23 cellular contexts compared by ENCODE assay signal in genomic region chr10:121591186-121591585, GRCh38. TPM values are rescaled to one million over a fixed set of nuclear protein-coding genes. Genes with fewer than 3 reads are reported as not detected.
DNase-seq lines count a peak whose midpoint lies in the region; ATAC-seq and TF ChIP-seq lines count a peak whose summit lies in the region.
"Had no signal": no experiment of that assay in that cellular context is flagged by ENCODE, and none has a peak within 500 bp of the region (broad histone marks: within the 10 kb centered on the region; RNA-seq: fewer than 3 reads in every experiment).

No MANE protein-coding gene starts in this region.

- DNase-seq in Calu3 (no peak), hepatocyte (ENCODE audit: low spot score) (no peak), progenitor cell of endocrine pancreas (ENCODE audit: low spot score, unreplicated experiment) (no peak), mucosa of gallbladder (ENCODE audit: low spot score) (no peak)
- no peak for DNase-seq in activated CD4-positive, alpha-beta T cell treated with anti-CD3 and anti-CD28 coated beads, Interleukin-2, amount 10 ng/mL, durations not matched to agents 7 days and 5 days
- DNase-seq: NCI-H1092, NCI-H1417 treated with DMSO at 0.1 percent for 48 hours, NCI-H1694 treated with DMSO at 0.1 percent for 48 hours, NCI-H2081, NCI-H2227 treated with DMSO at 0.1 percent for 48 hours, NCI-H510A, NCI-H69, SHP77 treated with DMSO at 0.1 percent for 48 hours had no signal

- intact Hi-C loops in Calu3 (cut with micrococcal nuclease; ENCODE audit: unreplicated experiment): loop anchor here (10.0 kb wide), 1 partner anchor 56 kb away; no protein-coding TSS in a partner anchor

- H3K9me2 ChIP-seq in hepatocyte (replicated peaks; ENCODE audit: insufficient read depth): no peaks in the 10 kb centered on the region

- peak overlapping the region; percentile 92 for H3K4me2 ChIP-seq in hepatocyte
- H3K4me2 ChIP-seq: KMS-11 had no signal

- H3K9me3 ChIP-seq in hepatocyte (ENCODE audit: low read depth): no peaks in the 10 kb centered on the region

- H3K36me3 ChIP-seq in hepatocyte (replicated peaks; ENCODE audit: insufficient read depth, low read depth): no peaks in the 10 kb centered on the region

- H3K79me2 ChIP-seq in hepatocyte: peaks cover 100% of the 10 kb centered on the region

- POLR2A ChIA-PET in activated CD4-positive, alpha-beta T cell treated with anti-CD3 and anti-CD28 coated beads, Interleukin-2, amount 10 ng/mL, durations not matched to agents 7 days and 5 days (lab: Charles Lee): no interaction called here

- H3K4me1 Mint-ChIP-seq in Calu3 (ENCODE audit: low read depth, unreplicated experiment): peaks cover 32% of the 10 kb centered on the region
- peaks cover 68% of the 10 kb centered on the region for H3K4me1 Mint-ChIP-seq in progenitor cell of endocrine pancreas (ENCODE audit: low read depth)
- H3K4me1 Mint-ChIP-seq in activated CD4-positive, alpha-beta T cell treated with anti-CD3 and anti-CD28 coated beads, Interleukin-2, amount 10 ng/mL, durations not matched to agents 7 days and 5 days: no peaks in the 10 kb centered on the region

- H3K36me3 Mint-ChIP-seq in Calu3 (ENCODE audit: insufficient read depth, unreplicated experiment): peaks cover 24% of the 10 kb centered on the region
- peaks cover 51% of the 10 kb centered on the region for H3K36me3 Mint-ChIP-seq in progenitor cell of endocrine pancreas (ENCODE audit: insufficient read depth)
- H3K36me3 Mint-ChIP-seq in activated CD4-positive, alpha-beta T cell treated with anti-CD3 and anti-CD28 coated beads, Interleukin-2, amount 10 ng/mL, durations not matched to agents 7 days and 5 days (ENCODE audit: low read depth): no peaks in the 10 kb centered on the region
- H3K36me3 Mint-ChIP-seq: IgD-negative memory B cell had no signal

- peaks cover 65% of the 10 kb centered on the region for H4K20me1 ChIP-seq in hepatocyte (ENCODE audit: insufficient read depth, poor library complexity, severe bottlenecking)

- no peak overlapping the region for H3K27ac Mint-ChIP-seq in Calu3 (ENCODE audit: unreplicated experiment)
- peak overlapping the region; percentile 31 for H3K27ac Mint-ChIP-seq in progenitor cell of endocrine pancreas
- H3K27ac Mint-ChIP-seq in activated CD4-positive, alpha-beta T cell treated with anti-CD3 and anti-CD28 coated beads, Interleukin-2, amount 10 ng/mL, durations not matched to agents 7 days and 5 days: no peak overlapping the region
- H3K27ac Mint-ChIP-seq: IgD-negative memory B cell had no signal

- BruUV-seq in Calu3 (replicated peaks; lab: Mats Ljungman, UMichigan): no TSS peak

- no peak overlapping the region for H3K4me3 ChIP-seq in hepatocyte

- WGBS in hepatocyte (ENCODE audit: low lambda C conversion rate, missing lambda C conversion rate): 90% methylated on average over 6 of the region's 6 CpGs

- H2AFZ ChIP-seq in hepatocyte: no peak overlapping the region

- H3K4me1 ChIP-seq in hepatocyte (ENCODE audit: insufficient read depth): peaks cover 41% of the 10 kb centered on the region

- H3K4me3 Mint-ChIP-seq in Calu3 (ENCODE audit: low read depth, unreplicated experiment): peak overlapping the region; percentile 14
- H3K4me3 Mint-ChIP-seq in progenitor cell of endocrine pancreas (ENCODE audit: low read depth): no peak overlapping the region
- H3K4me3 Mint-ChIP-seq in activated CD4-positive, alpha-beta T cell treated with anti-CD3 and anti-CD28 coated beads, Interleukin-2, amount 10 ng/mL, durations not matched to agents 7 days and 5 days: no peak overlapping the region
- H3K4me3 Mint-ChIP-seq: IgD-negative memory B cell had no signal

- no peak for ATAC-seq in GM21576 (IDR thresholded peaks at IDR 0.05; ENCODE audit: unreplicated experiment)
- no peak for ATAC-seq in GM19452 (IDR thresholded peaks at IDR 0.05; ENCODE audit: unreplicated experiment)
- ATAC-seq: Panc1 had no signal

- no peaks in the 10 kb centered on the region for H3K27me3 Mint-ChIP-seq in Calu3 (ENCODE audit: unreplicated experiment)
- no peaks in the 10 kb centered on the region for H3K27me3 Mint-ChIP-seq in progenitor cell of endocrine pancreas
- peaks cover 16% of the 10 kb centered on the region for H3K27me3 Mint-ChIP-seq in activated CD4-positive, alpha-beta T cell treated with anti-CD3 and anti-CD28 coated beads, Interleukin-2, amount 10 ng/mL, durations not matched to agents 7 days and 5 days

- H3K27ac ChIP-seq in angular gyrus (ENCODE audit: low read depth, low read length) (peak overlapping the region; percentile 14), hepatocyte (no peak overlapping the region)
- H3K27ac ChIP-seq: HL-60, KMS-11, RWPE1 had no signal

- CTCF ChIA-PET in Calu3 (lab: Charles Lee): no interaction called here
- CTCF ChIA-PET in activated CD4-positive, alpha-beta T cell treated with anti-CD3 and anti-CD28 coated beads, Interleukin-2, amount 10 ng/mL, durations not matched to agents 7 days and 5 days (lab: Charles Lee): no interaction called here

- TF ChIP-seq CTCF in Calu3 (IDR thresholded peaks at IDR 0.05; ENCODE audit: unreplicated experiment) (no peak), hepatocyte (IDR thresholded peaks at IDR 0.05; ENCODE audit: poor library complexity) (no peak), progenitor cell of endocrine pancreas (IDR thresholded peaks at IDR 0.05; ENCODE audit: unreplicated experiment) (no peak)

- H3K9me3 Mint-ChIP-seq in Calu3 (ENCODE audit: low read depth, unreplicated experiment): no peaks in the 10 kb centered on the region
- peaks cover 15% of the 10 kb centered on the region for H3K9me3 Mint-ChIP-seq in progenitor cell of endocrine pancreas (ENCODE audit: low read depth)
- H3K9me3 Mint-ChIP-seq in activated CD4-positive, alpha-beta T cell treated with anti-CD3 and anti-CD28 coated beads, Interleukin-2, amount 10 ng/mL, durations not matched to agents 7 days and 5 days: peaks cover 2% of the 10 kb centered on the region

- H3K27me3 ChIP-seq in hepatocyte: no peaks in the 10 kb centered on the region

RNA-seq across cellular contexts. Expression of gene FGFR2, which starts 7.1 kb away (rescaled TPM):
- total RNA-seq in Calu3 (2022) (53.6 and 57.9 TPM in 2 replicates), hepatocyte (72.6 and 90.4 TPM in 2 replicates), progenitor cell of endocrine pancreas (146 and 149 TPM in 2 replicates), mucosa of gallbladder (135 TPM)
- 41.3 and 50.8 TPM in 2 replicates for polyA plus RNA-seq in hepatocyte
- not detected for total RNA-seq in activated CD4-positive, alpha-beta T cell treated with anti-CD3 and anti-CD28 coated beads, Interleukin-2, amount 10 ng/mL, durations not matched to agents 7 days and 5 days
- total RNA-seq: A172, OCI-LY7 had no signal
- polyA plus RNA-seq: IgD-negative memory B cell had no signal

Comparison
In these comparisons a context has a peak if more than half of its experiments do, and no peak if none do; other contexts are left out.
1. RNA of gene FGFR2, which starts 7.1 kb away (total RNA-seq): 146 to 149 TPM in progenitor cell of endocrine pancreas, 135 TPM in mucosa of gallbladder (single experiment), 72.6 to 90.4 TPM in hepatocyte and 53.6 to 57.9 TPM in Calu3; not detected in activated CD4-positive, alpha-beta T cell treated with anti-CD3 and anti-CD28 coated beads, Interleukin-2, amount 10 ng/mL, durations not matched to agents 7 days and 5 days; every median in the first group is over 10 times any median in the second.